Comparison of ENCODE assay signal across 25 cellular contexts in the genomic region with DNA sequence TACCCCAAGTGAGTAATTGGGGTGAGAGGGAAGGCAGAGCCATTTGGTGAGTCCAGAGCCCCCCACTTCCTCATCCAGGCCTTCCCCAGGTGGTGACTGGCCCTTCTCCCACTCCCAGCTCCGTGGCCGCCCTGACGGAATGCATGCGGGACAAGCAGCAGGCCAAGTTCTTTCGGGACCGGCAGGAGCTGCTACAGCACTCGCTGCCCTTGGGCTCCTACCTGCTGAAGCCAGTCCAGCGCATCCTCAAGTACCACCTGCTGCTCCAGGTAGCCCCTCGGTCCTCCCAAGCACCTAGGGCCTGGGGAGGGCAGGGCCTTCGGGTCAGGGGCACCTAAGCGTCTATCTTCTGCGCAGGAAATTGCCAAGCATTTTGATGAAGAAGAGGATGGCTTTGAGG. TPM values are rescaled to one million over a fixed set of nuclear protein-coding genes. Genes with fewer than 3 reads are reported as not detected.
DNase-seq lines count a peak whose midpoint lies in the region; ATAC-seq, FAIRE-seq and TF ChIP-seq lines count a peak whose summit lies in the region.
"Had no signal": no experiment of that assay in that cellular context is flagged by ENCODE, and none has a peak within 500 bp of the region (broad histone marks: within the 10 kb centered on the region; RNA-seq: fewer than 3 reads in every experiment).

No MANE protein-coding gene starts in this region.

- H3K36me3 Mint-ChIP-seq in astrocyte (ENCODE audit: low read depth, unreplicated experiment) = peaks cover 20% of the 10 kb centered on the region
- H3K36me3 Mint-ChIP-seq: activated naive CD4-positive, alpha-beta T cell treated with anti-CD3 and anti-CD28 coated beads, Interleukin-2, amount 50 U/mL, for 72 hours; naive thymus-derived CD8-positive, alpha-beta T cell had no signal

- H3K27me3 Mint-ChIP-seq in astrocyte (ENCODE audit: low read depth, unreplicated experiment) = no peaks in the 10 kb centered on the region
- H3K27me3 Mint-ChIP-seq: activated CD8-positive, alpha-beta T cell treated with anti-CD3 and anti-CD28 coated beads for 36 hours; naive thymus-derived CD8-positive, alpha-beta T cell had no signal

- peaks cover 24% of the 10 kb centered on the region for H3K4me1 Mint-ChIP-seq in astrocyte (ENCODE audit: low read depth, unreplicated experiment)

- H3K4me3 ChIP-seq in astrocyte (ENCODE audit: insufficient read depth, low read depth, low read length) = no peak overlapping the region
- H3K4me3 ChIP-seq: A549, coronary artery, lung had no signal

- peak; percentile 37 for DNase-seq in activated effector memory CD4-positive, alpha-beta T cell treated with anti-CD3 and anti-CD28 coated beads, Interleukin-2, amount 50 U/mL, for 16 hours
- no peak for DNase-seq in activated effector memory CD4-positive, alpha-beta T cell treated with Interleukin-2 at 50 U/mL for 16 hours
- DNase-seq in astrocyte (ENCODE audit: low read depth) = no peak
- DNase-seq in substantia nigra (lab: John Stamatoyannopoulos, UW) = no peak
- DNase-seq in middle frontal gyrus (ENCODE audit: extremely low spot score, low spot score) = no peak
- no peak for DNase-seq in stimulated activated CD4-positive, alpha-beta T cell treated with anti-CD3 and anti-CD28 coated beads, Interleukin-2, amount 100 ng/mL, for 48 hours
- DNase-seq: activated CD4-positive, CD25-positive, alpha-beta regulatory T cell; activated CD8-positive, alpha-beta memory T cell treated with anti-CD3 and anti-CD28 coated beads, Interleukin-2, amount 50 U/mL, for 48 hours; activated CD8-positive, alpha-beta T cell treated with anti-CD3 and anti-CD28 coated beads for 36 hours; anterior cingulate cortex; effector CD8-positive, alpha-beta T cell; NCI-H1694; NCI-H446; NCI-H748 treated with DMSO at 0.1 percent for 48 hours; stimulated activated naive CD4-positive, alpha-beta T cell treated with Interleukin-2 at 50 U/mL for 16 hours had no signal

- TF ChIP-seq CTCF in astrocyte (IDR thresholded peaks at IDR 0.05; ENCODE audit: insufficient read depth, low read depth, low read length) = no peak

- no peak for ATAC-seq in HG03280 (IDR thresholded peaks at IDR 0.05; ENCODE audit: unreplicated experiment)
- ATAC-seq: A549; activated CD8-positive, alpha-beta T cell treated with anti-CD3 and anti-CD28 coated beads for 36 hours; activated naive CD4-positive, alpha-beta T cell treated with anti-CD3 and anti-CD28 coated beads, Interleukin-2, amount 50 U/mL, for 72 hours; naive thymus-derived CD8-positive, alpha-beta T cell; Panc1 had no signal

- no peak overlapping the region for H2AFZ ChIP-seq in astrocyte (ENCODE audit: low read depth, low read length)

- FAIRE-seq in astrocyte (lab: Jason Lieb, UNC) = no peak
- FAIRE-seq: A549, keratinocyte had no signal

- H3K9ac ChIP-seq in astrocyte (ENCODE audit: low read length) = no peak overlapping the region

- peaks cover 29% of the 10 kb centered on the region for H4K20me1 ChIP-seq in astrocyte (ENCODE audit: insufficient read depth, low read length)

- peaks cover 21% of the 10 kb centered on the region for H3K36me3 ChIP-seq in astrocyte (ENCODE audit: insufficient read depth, low read length)

- peak overlapping the region; percentile 19 for H3K27ac Mint-ChIP-seq in astrocyte (ENCODE audit: unreplicated experiment)
- H3K27ac Mint-ChIP-seq: activated CD8-positive, alpha-beta T cell treated with anti-CD3 and anti-CD28 coated beads for 36 hours; activated T-helper 2 cell treated with anti-CD3 and anti-CD28 coated beads, Interferon-gamma antibody, Interleukin-2, Interleukin-4, amounts not matched to agents 10 μg/mL and 5 μg/mL and 100 μg/mL, durations not matched to agents 14 hours and 24 hours and 36 hours had no signal

- no peaks in the 10 kb centered on the region for H3K9me3 Mint-ChIP-seq in astrocyte (ENCODE audit: unreplicated experiment)
- H3K9me3 Mint-ChIP-seq: activated CD8-positive, alpha-beta T cell treated with anti-CD3 and anti-CD28 coated beads for 36 hours; activated naive CD4-positive, alpha-beta T cell treated with anti-CD3 and anti-CD28 coated beads, Interleukin-2, amount 50 U/mL, for 72 hours; activated T-helper 2 cell treated with anti-CD3 and anti-CD28 coated beads, Interferon-gamma antibody, Interleukin-2, Interleukin-4, amounts not matched to agents 10 μg/mL and 5 μg/mL and 100 μg/mL, durations not matched to agents 14 hours and 24 hours and 36 hours; naive thymus-derived CD8-positive, alpha-beta T cell had no signal

- no peak overlapping the region for H3K4me2 ChIP-seq in astrocyte (ENCODE audit: low read length)
- H3K4me2 ChIP-seq: A549 had no signal

- H3K4me3 Mint-ChIP-seq in astrocyte (ENCODE audit: unreplicated experiment) = no peak overlapping the region
- H3K4me3 Mint-ChIP-seq: activated CD8-positive, alpha-beta T cell treated with anti-CD3 and anti-CD28 coated beads for 36 hours; naive thymus-derived CD8-positive, alpha-beta T cell had no signal

- H3K27ac ChIP-seq in astrocyte (ENCODE audit: low read depth, low read length) = no peak overlapping the region
- peak overlapping the region; percentile 1 for H3K27ac ChIP-seq in layer of hippocampus (ENCODE audit: low read depth, low read length)
- peak overlapping the region; percentile 33 for H3K27ac ChIP-seq in substantia nigra (ENCODE audit: low read depth, low read length, poor library complexity, severe bottlenecking)

- peaks cover 28% of the 10 kb centered on the region for H3K79me2 ChIP-seq in astrocyte (ENCODE audit: insufficient read depth, low read length)

- no peaks in the 10 kb centered on the region for H3K27me3 ChIP-seq in astrocyte (ENCODE audit: insufficient read depth, low read length)
- no peaks in the 10 kb centered on the region for H3K27me3 ChIP-seq in layer of hippocampus (ENCODE audit: control insufficient read depth, insufficient read depth, low read length)

- peaks cover 14% of the 10 kb centered on the region for H3K4me1 ChIP-seq in astrocyte (ENCODE audit: insufficient read depth, low read length)

- H3K9me3 ChIP-seq in astrocyte (ENCODE audit: insufficient read depth, low read depth, low read length) = no peaks in the 10 kb centered on the region
- H3K9me3 ChIP-seq: A549 had no signal

RNA-seq across cellular contexts. Expression of gene PLEKHG3, which starts 26.5 kb away (rescaled TPM):
- 84.1 and 98.6 TPM in 2 replicates for total RNA-seq in astrocyte
